In genomic region chr10:48251152-48251524, GRCh38 we compare ENCODE assay signal across 13 cellular contexts. TPM values are rescaled to one million over a fixed set of nuclear protein-coding genes. Genes with fewer than 3 reads are reported as not detected.
DNase-seq lines count a peak whose midpoint lies in the region; ATAC-seq and TF ChIP-seq lines count a peak whose summit lies in the region.
"Had no signal": no experiment of that assay in that cellular context is flagged by ENCODE, and none has a peak within 500 bp of the region (broad histone marks: within the 10 kb centered on the region; RNA-seq: fewer than 3 reads in every experiment).

No MANE protein-coding gene starts in this region.

- H3K27ac ChIP-seq in breast epithelium (peak overlapping the region in 1 of 2 donors; percentile 40), adrenal gland (no peak overlapping the region), heart left ventricle (peak overlapping the region in 1 of 12 donors; percentile 14), thyroid gland (peak overlapping the region; percentile 9 to 60 (median 29))
- H3K27ac ChIP-seq: uterus had no signal

- TF ChIP-seq CTCF in MCF 10A (IDR thresholded peaks at IDR 0.05; ENCODE audit: unreplicated experiment) (no peak), breast epithelium (IDR thresholded peaks at IDR 0.05) (no peak), adrenal gland (IDR thresholded peaks at IDR 0.05) (no peak), heart left ventricle (IDR thresholded peaks at IDR 0.05) (no peak), thyroid gland (IDR thresholded peaks at IDR 0.05) (no peak)

- H3K4me3 ChIP-seq in breast epithelium (no peak overlapping the region), adrenal gland (no peak overlapping the region), heart left ventricle (no peak overlapping the region), thyroid gland (replicated peaks in 1 of 3) (no peak overlapping the region)
- H3K4me3 ChIP-seq: uterus had no signal

- peak overlapping the region; percentile 80 for H3K27ac Mint-ChIP-seq in MCF 10A (ENCODE audit: low read depth, unreplicated experiment)
- H3K27ac Mint-ChIP-seq: naive thymus-derived CD8-positive, alpha-beta T cell had no signal

- peak; percentile 65 for DNase-seq in MCF 10A (ENCODE audit: unreplicated experiment)
- no peak for DNase-seq in breast epithelium (ENCODE audit: low spot score in 2 of 2)
- DNase-seq in adrenal gland = peak in 4 of 7 donors; percentile 30 to 44 (median 34)
- DNase-seq in heart left ventricle = peak in 1 of 5 donors; percentile 54
- peak; percentile 64 to 79 for DNase-seq in thyroid gland
- no peak for DNase-seq in NCI-H1930 (lab: John Stamatoyannopoulos, UW)
- DNase-seq in CD1c-positive myeloid dendritic cell (ENCODE audit: extremely low spot score) = no peak
- DNase-seq: activated T-cell treated with anti-CD3 and anti-CD28 coated beads, Interleukin-2, amount 50 U/mL, for 1 hour; anterior cingulate cortex; naive thymus-derived CD8-positive, alpha-beta T cell; uterus had no signal

- POLR2A ChIA-PET in MCF 10A (lab: Yijun Ruan, JAX) = interaction anchor here (0.6 kb wide), 1 partner anchor 63 kb away, joined by 5 read pairs; no protein-coding TSS in a partner anchor

- intact Hi-C loops in MCF 10A (cut with micrococcal nuclease) = no loop called here
- intact Hi-C loops in breast epithelium (cut with DNase I; ENCODE audit: low total_unique reads) = no loop called here
- intact Hi-C loops in adrenal gland (cut with DNase I) = no loop called here
- intact Hi-C loops in heart left ventricle (cut with DNase I) = no loop called here
- intact Hi-C loops in thyroid gland (cut with DNase I) = no loop called here

- H3K27me3 ChIP-seq in breast epithelium (no peaks in the 10 kb centered on the region), adrenal gland (no peaks in the 10 kb centered on the region), heart left ventricle (no peaks in the 10 kb centered on the region), thyroid gland (no peaks in the 10 kb centered on the region)
- H3K27me3 ChIP-seq: uterus had no signal

- no TSS peak for BruUV-seq in MCF 10A (replicated peaks; lab: Mats Ljungman, UMichigan)

- no peak for TF ChIP-seq POLR2A in breast epithelium (IDR thresholded peaks at IDR 0.05)
- no peak for TF ChIP-seq POLR2A in adrenal gland (IDR thresholded peaks at IDR 0.05)
- TF ChIP-seq POLR2A in heart left ventricle (IDR thresholded peaks at IDR 0.05) = no peak
- no peak for TF ChIP-seq POLR2A in thyroid gland (IDR thresholded peaks at IDR 0.05)

- H3K4me3 Mint-ChIP-seq in MCF 10A (ENCODE audit: unreplicated experiment) = no peak overlapping the region
- H3K4me3 Mint-ChIP-seq: naive thymus-derived CD8-positive, alpha-beta T cell had no signal

- H3K36me3 ChIP-seq in breast epithelium (no peaks in the 10 kb centered on the region), adrenal gland (replicated peaks in 1 of 2) (no peaks in the 10 kb centered on the region), heart left ventricle (no peaks in the 10 kb centered on the region), thyroid gland (no peaks in the 10 kb centered on the region)
- H3K36me3 ChIP-seq: uterus had no signal

- no peaks in the 10 kb centered on the region for H3K9me3 Mint-ChIP-seq in MCF 10A (ENCODE audit: unreplicated experiment)
- H3K9me3 Mint-ChIP-seq: naive thymus-derived CD8-positive, alpha-beta T cell had no signal

- H3K9me3 ChIP-seq in breast epithelium = no peaks in the 10 kb centered on the region
- no peaks in the 10 kb centered on the region for H3K9me3 ChIP-seq in adrenal gland (replicated peaks in 1 of 3)
- H3K9me3 ChIP-seq in heart left ventricle = no peaks in the 10 kb centered on the region
- H3K9me3 ChIP-seq in thyroid gland = no peaks in the 10 kb centered on the region
- H3K9me3 ChIP-seq: uterus had no signal

- CTCF ChIA-PET in MCF 10A (lab: Yijun Ruan, JAX) = interaction anchor here (0.6 to 2.2 kb wide), 7 partner anchors 18 to 1728 kb away, joined by 3 to 10 read pairs (median 3); no protein-coding TSS in a partner anchor

- H3K36me3 Mint-ChIP-seq in MCF 10A (ENCODE audit: insufficient read depth, unreplicated experiment) = peaks cover 6% of the 10 kb centered on the region
- H3K36me3 Mint-ChIP-seq: naive thymus-derived CD8-positive, alpha-beta T cell had no signal

- H3K4me1 Mint-ChIP-seq in MCF 10A (ENCODE audit: insufficient read depth, unreplicated experiment) = peaks cover 26% of the 10 kb centered on the region

- H3K27me3 Mint-ChIP-seq in MCF 10A (ENCODE audit: insufficient read depth, unreplicated experiment) = no peaks in the 10 kb centered on the region

- ATAC-seq in heart left ventricle (peak in 3 of 4 donors; percentile 7 to 38 (median 14)), SK-N-SH treated with all-trans-retinoic acid at 6 μM for 48 hours (no peak)
- ATAC-seq: naive thymus-derived CD8-positive, alpha-beta T cell had no signal

- H3K4me1 ChIP-seq in breast epithelium = no peaks in the 10 kb centered on the region
- no peaks in the 10 kb centered on the region for H3K4me1 ChIP-seq in adrenal gland (replicated peaks in 1 of 2)
- H3K4me1 ChIP-seq in heart left ventricle = peaks cover 0 to 43% (median 6%) of the 10 kb centered on the region in 12 donors
- peaks cover 11 to 40% of the 10 kb centered on the region in 2 donors for H3K4me1 ChIP-seq in thyroid gland
- H3K4me1 ChIP-seq: uterus had no signal

TF ChIP-seq in SK-N-SH treated with all-trans-retinoic acid at 6 μM for 48 hours, 23 proteins besides CTCF, POLR2A, EP300 and RAD21 (continues in another document):
- TF ChIP-seq SNAI2 (CRISPR knock-in tag; IDR thresholded peaks at IDR 0.05) = no peak
- TF ChIP-seq TCF4 (CRISPR knock-in tag; IDR thresholded peaks at IDR 0.05; ENCODE audit: borderline replicate concordance) = no peak
- TF ChIP-seq, protein P1, sequence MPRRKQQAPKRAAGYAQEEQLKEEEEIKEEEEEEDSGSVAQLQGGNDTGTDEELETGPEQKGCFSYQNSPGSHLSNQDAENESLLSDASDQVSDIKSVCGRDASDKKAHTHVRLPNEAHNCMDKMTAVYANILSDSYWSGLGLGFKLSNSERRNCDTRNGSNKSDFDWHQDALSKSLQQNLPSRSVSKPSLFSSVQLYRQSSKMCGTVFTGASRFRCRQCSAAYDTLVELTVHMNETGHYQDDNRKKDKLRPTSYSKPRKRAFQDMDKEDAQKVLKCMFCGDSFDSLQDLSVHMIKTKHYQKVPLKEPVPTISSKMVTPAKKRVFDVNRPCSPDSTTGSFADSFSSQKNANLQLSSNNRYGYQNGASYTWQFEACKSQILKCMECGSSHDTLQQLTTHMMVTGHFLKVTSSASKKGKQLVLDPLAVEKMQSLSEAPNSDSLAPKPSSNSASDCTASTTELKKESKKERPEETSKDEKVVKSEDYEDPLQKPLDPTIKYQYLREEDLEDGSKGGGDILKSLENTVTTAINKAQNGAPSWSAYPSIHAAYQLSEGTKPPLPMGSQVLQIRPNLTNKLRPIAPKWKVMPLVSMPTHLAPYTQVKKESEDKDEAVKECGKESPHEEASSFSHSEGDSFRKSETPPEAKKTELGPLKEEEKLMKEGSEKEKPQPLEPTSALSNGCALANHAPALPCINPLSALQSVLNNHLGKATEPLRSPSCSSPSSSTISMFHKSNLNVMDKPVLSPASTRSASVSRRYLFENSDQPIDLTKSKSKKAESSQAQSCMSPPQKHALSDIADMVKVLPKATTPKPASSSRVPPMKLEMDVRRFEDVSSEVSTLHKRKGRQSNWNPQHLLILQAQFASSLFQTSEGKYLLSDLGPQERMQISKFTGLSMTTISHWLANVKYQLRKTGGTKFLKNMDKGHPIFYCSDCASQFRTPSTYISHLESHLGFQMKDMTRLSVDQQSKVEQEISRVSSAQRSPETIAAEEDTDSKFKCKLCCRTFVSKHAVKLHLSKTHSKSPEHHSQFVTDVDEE (CRISPR knock-in tag; IDR thresholded peaks at IDR 0.05) = no peak
- TF ChIP-seq TOX (CRISPR knock-in tag; IDR thresholded peaks at IDR 0.05; ENCODE audit: borderline replicate concordance) = no peak
- TF ChIP-seq ZNF565 (CRISPR knock-in tag; conservative IDR thresholded peaks at IDR 0.05; ENCODE audit: low read depth) = no peak
- TF ChIP-seq ZNF70 (CRISPR knock-in tag; IDR thresholded peaks at IDR 0.05) = no peak
- TF ChIP-seq ZNF8 (CRISPR knock-in tag; IDR thresholded peaks at IDR 0.05) = no peak
- TF ChIP-seq ZFP3 (CRISPR knock-in tag; IDR thresholded peaks at IDR 0.05) = no peak
- no peak for TF ChIP-seq CREB5 (CRISPR knock-in tag; IDR thresholded peaks at IDR 0.05; ENCODE audit: low read depth)
- TF ChIP-seq CSDC2 (CRISPR knock-in tag; IDR thresholded peaks at IDR 0.05) = no peak
- TF ChIP-seq ESRRG (CRISPR knock-in tag; IDR thresholded peaks at IDR 0.05) = no peak

RNA-seq across cellular contexts. Expression of gene FRMPD2, which starts 23.4 kb away (rescaled TPM):
- total RNA-seq in MCF 10A (2022) = 0.98 and 1.3 TPM in 2 replicates
- total RNA-seq in breast epithelium = 1 to 10 TPM in 2 of 3 donors, not detected in 1; 1.9 to 4.6 TPM
- total RNA-seq in adrenal gland = under 1 TPM in 1 of 8 donors, not detected in 7; under 0.01 TPM
- polyA plus RNA-seq in adrenal gland = not detected
- under 1 TPM in 2 of 9 donors, not detected in 7; 0.20 to 0.66 TPM for total RNA-seq in heart left ventricle
- not detected for polyA plus RNA-seq in heart left ventricle
- 1 to 10 TPM in 2 of 4 donors, under 1 TPM in 2; 0.50 to 4.4 (median 0.96) TPM for total RNA-seq in thyroid gland
- total RNA-seq: naive thymus-derived CD8-positive, alpha-beta T cell; RPMI7951 had no signal
- polyA plus RNA-seq: naive thymus-derived CD8-positive, alpha-beta T cell had no signal

RNA-seq across cellular contexts. Expression of gene MAPK8, which starts 55.3 kb away (rescaled TPM):
- total RNA-seq in MCF 10A (2022) (48.9 and 52.9 TPM in 2 replicates), breast epithelium (100 to 1,000 TPM in 1 of 3 donors, 10 to 100 TPM in 2; 52.5 to 108 (median 74.1) TPM), adrenal gland (10 to 100 TPM; 15.1 to 45.7 (median 31.9) TPM), heart left ventricle (10 to 100 TPM; 22.8 to 36.8 (median 31.8) TPM), thyroid gland (100 to 1,000 TPM in 2 of 4 donors, 10 to 100 TPM in 2; 76.2 to 165 (median 99.0) TPM)
- polyA plus RNA-seq in adrenal gland (10 to 100 TPM in 1 of 3 donors, 1 to 10 TPM in 2; 7.6 to 44.8 (median 8.9) TPM), heart left ventricle (10 to 100 TPM in 1 of 2 donors, 1 to 10 TPM in 1; 4.2 to 17.7 TPM)

Comparison
In these comparisons a context has a peak if more than half of its experiments do, and no peak if none do; other contexts are left out.
1. DNase-seq: peak in MCF 10A (single experiment), adrenal gland (4 of 7) and thyroid gland (2 of 2); none in breast epithelium (0 of 2), NCI-H1930 (0 of 2) and CD1c-positive myeloid dendritic cell (single experiment).
2. H3K27ac ChIP-seq: peak in thyroid gland (3 of 3); none in adrenal gland (0 of 5).